ENCODE assay signal across 8 cellular contexts in genomic region chr11:47248664-47249377, GRCh38. TPM values are rescaled to one million over a fixed set of nuclear protein-coding genes. Genes with fewer than 3 reads are reported as not detected.
DNase-seq lines count a peak whose midpoint lies in the region; ATAC-seq, FAIRE-seq and TF ChIP-seq lines count a peak whose summit lies in the region.

Gene ACP2, minus strand, starts transcription at chr11:47248814. Its CDS starts 25 bp downstream, at chr11:47248789.

- no peaks in the 10 kb centered on the region for H3K9me3 ChIP-seq in DND-41 (ENCODE audit: insufficient read depth, low read length, severe bottlenecking)
- no peaks in the 10 kb centered on the region for H3K9me3 ChIP-seq in fibroblast of lung (ENCODE audit: control insufficient read depth, insufficient read depth, low read depth, low read length)

- H3K27ac Mint-ChIP-seq in activated T-helper 1 cell treated with anti-CD3 and anti-CD28 coated beads, Interleukin-12 subunit alpha, Interleukin-12 subunit beta, Interleukin-2, Interleukin-4 antibody, amounts not matched to agents 30 ng/mL and 10 ng/mL and 1 ng/mL, durations not matched to agents 14 hours and 24 hours and 36 hours, result peak within 1 kb of the TSS; percentile 98
- peak within 1 kb of the TSS; percentile 94 to 98 for H3K27ac Mint-ChIP-seq in natural killer cell

- peaks cover 27% of the 10 kb centered on the region for H3K4me1 Mint-ChIP-seq in activated T-helper 1 cell treated with anti-CD3 and anti-CD28 coated beads, Interleukin-12 subunit alpha, Interleukin-12 subunit beta, Interleukin-2, Interleukin-4 antibody, amounts not matched to agents 30 ng/mL and 10 ng/mL and 1 ng/mL, durations not matched to agents 14 hours and 24 hours and 36 hours (ENCODE audit: low read depth)
- peaks cover 26% of the 10 kb centered on the region in 2 donors for H3K4me1 Mint-ChIP-seq in natural killer cell

- H3K27ac ChIP-seq in DND-41 (ENCODE audit: low read length), result peak within 1 kb of the TSS; percentile 86
- peak within 1 kb of the TSS; percentile 85 for H3K27ac ChIP-seq in fibroblast of lung (ENCODE audit: insufficient read depth, low read length)

- intact Hi-C loops in activated T-helper 1 cell treated with anti-CD3 and anti-CD28 coated beads, Interleukin-12 subunit alpha, Interleukin-12 subunit beta, Interleukin-2, Interleukin-4 antibody, amounts not matched to agents 30 ng/mL and 10 ng/mL and 1 ng/mL, durations not matched to agents 14 hours and 24 hours and 36 hours (cut with micrococcal nuclease), result loop anchor here (1.0 to 2.0 kb wide), 10 partner anchors 16 to 548 kb away; partner anchors contain the start of genes ARHGAP1, CSTPP1, PSMC3 and SLC39A13
- intact Hi-C loops in natural killer cell (cut with micrococcal nuclease), result loop anchor here (1.0 to 2.0 kb wide), 4 partner anchors 20 to 548 kb away; partner anchors contain the start of genes ARHGAP1, CSTPP1, DDB2 and ZNF408

- H3K9ac ChIP-seq in DND-41 (ENCODE audit: low read depth, low read length) (peak within 1 kb of the TSS; percentile 87), fibroblast of lung (ENCODE audit: insufficient read depth, low read length) (peak within 1 kb of the TSS; percentile 75)

- H3K4me3 Mint-ChIP-seq in activated T-helper 1 cell treated with anti-CD3 and anti-CD28 coated beads, Interleukin-12 subunit alpha, Interleukin-12 subunit beta, Interleukin-2, Interleukin-4 antibody, amounts not matched to agents 30 ng/mL and 10 ng/mL and 1 ng/mL, durations not matched to agents 14 hours and 24 hours and 36 hours, result peak within 1 kb of the TSS; percentile 100
- H3K4me3 Mint-ChIP-seq in natural killer cell, result peak within 1 kb of the TSS; percentile 99

- no peaks in the 10 kb centered on the region for H3K27me3 Mint-ChIP-seq in activated T-helper 1 cell treated with anti-CD3 and anti-CD28 coated beads, Interleukin-12 subunit alpha, Interleukin-12 subunit beta, Interleukin-2, Interleukin-4 antibody, amounts not matched to agents 30 ng/mL and 10 ng/mL and 1 ng/mL, durations not matched to agents 14 hours and 24 hours and 36 hours (ENCODE audit: insufficient read depth)
- no peaks in the 10 kb centered on the region for H3K27me3 Mint-ChIP-seq in natural killer cell (ENCODE audit: low read depth in 2 of 2)

- peak; percentile 7; the same call in 1 of the 2 replicates for TF ChIP-seq RAD21 in Ishikawa (IDR thresholded peaks at IDR 0.05; ENCODE audit: low read depth)

- no peak for FAIRE-seq in RCC 7860 (lab: Jason Lieb, UNC)

- H4K20me1 ChIP-seq in DND-41 (ENCODE audit: insufficient read depth, low read length), result no peaks in the 10 kb centered on the region
- no peaks in the 10 kb centered on the region for H4K20me1 ChIP-seq in fibroblast of lung (ENCODE audit: control insufficient read depth, extremely low read depth, insufficient read depth, low read length)

- H3K79me2 ChIP-seq in DND-41 (ENCODE audit: insufficient read depth, low read length), result peaks cover 41% of the 10 kb centered on the region
- H3K79me2 ChIP-seq in fibroblast of lung (ENCODE audit: control insufficient read depth, insufficient read depth, low read length), result peaks cover 16% of the 10 kb centered on the region

- H3K4me3 ChIP-seq in DND-41 (ENCODE audit: low read depth in 1 of 2, low read length in 2 of 2) (peak within 1 kb of the TSS; percentile 89 to 94), fibroblast of lung (replicated peaks in 1 of 4; ENCODE audit: control extremely low read depth in 1 of 4, insufficient read depth in 1 of 4, low read depth in 3 of 4, low read length in 4 of 4) (peak within 1 kb of the TSS; percentile 67 to 88 (median 88))

- peak; percentile 53 for TF ChIP-seq CTCF in DND-41 (IDR thresholded peaks at IDR 0.05; ENCODE audit: borderline replicate concordance, extremely low read depth, low read length, poor library complexity, severe bottlenecking)
- TF ChIP-seq CTCF in fibroblast of lung (conservative IDR thresholded peaks at IDR 0.05 in 1 of 2, IDR thresholded peaks at IDR 0.05 in 1 of 2; ENCODE audit: low read depth in 1 of 2, low read length in 2 of 2), result peak; percentile 12 to 37
- no peak for TF ChIP-seq CTCF in natural killer cell (IDR thresholded peaks at IDR 0.05)

- H3K36me3 Mint-ChIP-seq in activated T-helper 1 cell treated with anti-CD3 and anti-CD28 coated beads, Interleukin-12 subunit alpha, Interleukin-12 subunit beta, Interleukin-2, Interleukin-4 antibody, amounts not matched to agents 30 ng/mL and 10 ng/mL and 1 ng/mL, durations not matched to agents 14 hours and 24 hours and 36 hours (ENCODE audit: low read depth), result peaks cover 9% of the 10 kb centered on the region
- no peaks in the 10 kb centered on the region for H3K36me3 Mint-ChIP-seq in natural killer cell

- peaks cover 31% of the 10 kb centered on the region for H3K4me1 ChIP-seq in DND-41 (ENCODE audit: insufficient read depth, low read length)
- peaks cover 7% of the 10 kb centered on the region for H3K4me1 ChIP-seq in fibroblast of lung (ENCODE audit: control insufficient read depth, extremely low read depth, insufficient read depth, low read length)

- H3K36me3 ChIP-seq in DND-41 (ENCODE audit: insufficient read depth, low read length) (peaks cover 17% of the 10 kb centered on the region), fibroblast of lung (ENCODE audit: control insufficient read depth, insufficient read depth, low read length) (peaks cover 16% of the 10 kb centered on the region)

- H3K27me3 ChIP-seq in DND-41 (ENCODE audit: insufficient read depth, low read length, poor library complexity) (no peaks in the 10 kb centered on the region), fibroblast of lung (ENCODE audit: control insufficient read depth, insufficient read depth, low read length) (no peaks in the 10 kb centered on the region)

- H3K9me3 Mint-ChIP-seq in activated T-helper 1 cell treated with anti-CD3 and anti-CD28 coated beads, Interleukin-12 subunit alpha, Interleukin-12 subunit beta, Interleukin-2, Interleukin-4 antibody, amounts not matched to agents 30 ng/mL and 10 ng/mL and 1 ng/mL, durations not matched to agents 14 hours and 24 hours and 36 hours, result no peaks in the 10 kb centered on the region
- H3K9me3 Mint-ChIP-seq in natural killer cell, result no peaks in the 10 kb centered on the region

- H3K4me2 ChIP-seq in DND-41 (ENCODE audit: insufficient read depth, low read length) (peak within 1 kb of the TSS; percentile 99), fibroblast of lung (ENCODE audit: extremely low read depth, insufficient read depth, low read length) (peak within 1 kb of the TSS; percentile 100)

- ATAC-seq in DND-41 (ENCODE audit: insufficient read depth, low read depth) (peak; percentile 97), GM21619 (IDR thresholded peaks at IDR 0.05; ENCODE audit: unreplicated experiment) (peak; percentile 93), natural killer cell (peak; percentile 97 to 98 (median 97))
- ATAC-seq in stimulated activated naive CD8-positive, alpha-beta T cell treated with anti-CD3 and anti-CD28 coated beads, Interleukin-15, Interleukin-2, amounts not matched to agents 100 U/mL and 50 U/mL, for 24 hours, result peak; percentile 97

- peak within 1 kb of the TSS; percentile 98 for H2AFZ ChIP-seq in DND-41 (ENCODE audit: low read depth, low read length)
- peak within 1 kb of the TSS; percentile 99 for H2AFZ ChIP-seq in fibroblast of lung (ENCODE audit: low read length)

- DNase-seq in DND-41, result peak; percentile 90
- peak; percentile 67 for DNase-seq in RCC 7860 (ENCODE audit: low spot score)
- DNase-seq in activated T-helper 1 cell treated with anti-CD3 and anti-CD28 coated beads, Interleukin-12 subunit alpha, Interleukin-12 subunit beta, Interleukin-2, Interleukin-4 antibody, amounts not matched to agents 30 ng/mL and 10 ng/mL and 1 ng/mL, durations not matched to agents 14 hours and 24 hours and 36 hours (ENCODE audit: low spot score), result peak; percentile 82
- DNase-seq in fibroblast of lung (ENCODE audit: low read depth in 2 of 2), result peak; percentile 87 to 91
- peak; percentile 86 for DNase-seq in natural killer cell
- DNase-seq in stimulated activated naive CD8-positive, alpha-beta T cell treated with anti-CD3 and anti-CD28 coated beads, Interleukin-15, Interleukin-2, amounts not matched to agents 100 U/mL and 50 U/mL, for 24 hours, result peak; percentile 89

- TF ChIP-seq EP300 in Ishikawa (IDR thresholded peaks at IDR 0.05; ENCODE audit: borderline replicate concordance), result peak; percentile 15; the same call in 1 of the 2 replicates

TF ChIP-seq in Ishikawa, 13 proteins besides CTCF, POLR2A, EP300 and RAD21 (continues in another document):
- TF ChIP-seq TCF12 (IDR thresholded peaks at IDR 0.05; ENCODE audit: low read depth) (peak; percentile 86), FOXM1 (IDR thresholded peaks at IDR 0.05; ENCODE audit: borderline replicate concordance, low read depth) (peak; percentile 21; the same call in 1 of the 2 replicates), MAX (IDR thresholded peaks at IDR 0.05) (peak; percentile 79), ZBTB7A (IDR thresholded peaks at IDR 0.05; ENCODE audit: low read depth) (no peak), YY1 (IDR thresholded peaks at IDR 0.05; ENCODE audit: low read depth) (peak; percentile 100), USF1 (IDR thresholded peaks at IDR 0.05) (peak; percentile 71)

RNA-seq across cellular contexts. Expression of gene ACP2, which starts in this region (rescaled TPM):
- total RNA-seq in activated T-helper 1 cell treated with anti-CD3 and anti-CD28 coated beads, Interleukin-12 subunit alpha, Interleukin-12 subunit beta, Interleukin-2, Interleukin-4 antibody, amounts not matched to agents 30 ng/mL and 10 ng/mL and 1 ng/mL, durations not matched to agents 14 hours and 24 hours and 36 hours, result 31.8 and 33.8 TPM in 2 replicates
- total RNA-seq in fibroblast of lung (16.2 and 23.9 TPM in 2 replicates), natural killer cell (10 to 100 TPM; 15.5 to 21.9 (median 16.8) TPM)
- 18.9 and 25.6 TPM in 2 replicates for polyA plus RNA-seq in fibroblast of lung
- 26.8 and 33.2 TPM in 2 replicates for polyA plus RNA-seq in fibroblast of lung (2012)
- polyA minus RNA-seq in fibroblast of lung (ENCODE audit: low replicate concordance), result 87.1 and 94.1 TPM in 2 replicates

Comparison
In these comparisons a context has a peak if more than half of its experiments do, and no peak if none do; other contexts are left out.
1. Peak in every context shown above with its lines: DNase-seq, ATAC-seq, H3K4me3 ChIP-seq and H3K27ac ChIP-seq.